Comparison of ENCODE assay signal across 28 cellular contexts in genomic region chr7:147658392-147658791, GRCh38.
"Had no signal": no experiment of that assay in that cellular context is flagged by ENCODE, and none has a peak within 500 bp of the region (broad histone marks: within the 10 kb centered on the region; RNA-seq: fewer than 3 reads in every experiment).

No MANE protein-coding gene starts in this region.

- H3K36me3 Mint-ChIP-seq: activated naive CD4-positive, alpha-beta T cell treated with anti-CD3 and anti-CD28 coated beads, Interleukin-2, amount 50 U/mL, for 72 hours had no signal

- H3K9me3 ChIP-seq: lower lobe of right lung, psoas muscle, uterus had no signal

- H3K4me2 ChIP-seq: smooth muscle cell had no signal

- H3K27ac Mint-ChIP-seq: activated CD8-positive, alpha-beta T cell treated with anti-CD3 and anti-CD28 coated beads for 36 hours; activated naive CD4-positive, alpha-beta T cell treated with anti-CD3 and anti-CD28 coated beads, Interleukin-2, amount 50 U/mL, for 72 hours; activated T-helper 17 cell treated with anti-CD3 and anti-CD28 coated beads, Interleukin-2, amount 50 U/mL, for 72 hours; naive thymus-derived CD8-positive, alpha-beta T cell; T-helper 1 cell treated with Interleukin-12 subunit alpha and Interleukin-12 subunit beta and Interleukin-4 antibody, amounts not matched to agents 30 μg/mL and 1 μg/mL, for 36 hours had no signal

- DNase-seq: activated CD4-positive, alpha-beta T cell treated with anti-CD3 and anti-CD28 coated beads for 1 hour; activated CD4-positive, alpha-beta T cell treated with anti-CD3 and anti-CD28 coated beads, Interleukin-2, amount 50 U/mL, for 1 hour; activated CD8-positive, alpha-beta T cell treated with anti-CD3 and anti-CD28 coated beads for 36 hours; activated T-cell treated with anti-CD3 and anti-CD28 coated beads, Interleukin-2, amount 50 U/mL, for 4 hours; anterior cingulate cortex; cortex of kidney; foreskin melanocyte; heart right ventricle; left lung; lower lobe of right lung; mesenchymal stem cell; naive thymus-derived CD8-positive, alpha-beta T cell; occipital lobe; psoas muscle; stimulated activated CD4-positive, alpha-beta T cell treated with anti-CD3 and anti-CD28 coated beads, Interleukin-1b, Interleukin-23, amount 100 ng/mL, for 48 hours; stimulated activated CD4-positive, alpha-beta T cell treated with anti-CD3 and anti-CD28 coated beads, Interleukin-4, amount 100 ng/mL, for 4 hours; stimulated activated CD8-positive, alpha-beta memory T cell treated with anti-CD3 and anti-CD28 coated beads, Interleukin-4, amount 100 ng/mL, for 48 hours; stimulated activated naive CD4-positive, alpha-beta T cell; T-helper 9 cell; trophoblast cell; uterus had no signal

- H3K27me3 ChIP-seq: heart right ventricle, left lung, uterus had no signal

- ATAC-seq: activated CD8-positive, alpha-beta T cell treated with anti-CD3 and anti-CD28 coated beads for 36 hours; activated naive CD4-positive, alpha-beta T cell treated with anti-CD3 and anti-CD28 coated beads, Interleukin-2, amount 50 U/mL, for 72 hours; activated T-cell treated with anti-CD3 and anti-CD28 coated beads, Interleukin-2, amount 50 U/mL, for 4 hours; activated T-helper 17 cell treated with anti-CD3 and anti-CD28 coated beads, Interleukin-2, amount 50 U/mL, for 72 hours; esophagus mucosa; heart right ventricle; left lung; lower lobe of right lung; naive thymus-derived CD8-positive, alpha-beta T cell; psoas muscle had no signal

- H3K27me3 Mint-ChIP-seq: activated CD8-positive, alpha-beta T cell treated with anti-CD3 and anti-CD28 coated beads for 36 hours; activated T-helper 17 cell treated with anti-CD3 and anti-CD28 coated beads, Interleukin-2, amount 50 U/mL, for 72 hours; naive thymus-derived CD8-positive, alpha-beta T cell had no signal

- H3K4me1 ChIP-seq: heart right ventricle, left lung, lower lobe of right lung, parathyroid adenoma, psoas muscle, uterus had no signal

- H3K36me3 ChIP-seq: heart right ventricle, left lung, lower lobe of right lung, uterus had no signal

- H3K4me1 Mint-ChIP-seq: activated T-helper 17 cell treated with anti-CD3 and anti-CD28 coated beads, Interleukin-2, amount 50 U/mL, for 72 hours; naive thymus-derived CD8-positive, alpha-beta T cell had no signal

- H3K4me3 ChIP-seq: heart right ventricle, left lung, lower lobe of right lung, psoas muscle, smooth muscle cell, uterus had no signal

- H3K79me2 ChIP-seq: parathyroid adenoma had no signal

- H3K9ac ChIP-seq: parathyroid adenoma had no signal

- H3K27ac ChIP-seq: heart right ventricle, left lung, lower lobe of right lung, parathyroid adenoma, psoas muscle, uterus had no signal

- H3K4me3 Mint-ChIP-seq: activated CD8-positive, alpha-beta T cell treated with anti-CD3 and anti-CD28 coated beads for 36 hours; activated T-cell treated with anti-CD3 and anti-CD28 coated beads, Interleukin-2, amount 50 U/mL, for 4 hours; activated T-helper 17 cell treated with anti-CD3 and anti-CD28 coated beads, Interleukin-2, amount 50 U/mL, for 72 hours; naive thymus-derived CD8-positive, alpha-beta T cell; neural crest cell; T-helper 1 cell treated with Interleukin-12 subunit alpha and Interleukin-12 subunit beta and Interleukin-4 antibody, amounts not matched to agents 30 μg/mL and 1 μg/mL, for 36 hours had no signal

- H2AFZ ChIP-seq: parathyroid adenoma had no signal
